Comparison of ENCODE assay signal across 8 cellular contexts in genomic region chr10:101214446-101215396, GRCh38. TPM values are rescaled to one million over a fixed set of nuclear protein-coding genes. Genes with fewer than 3 reads are reported as not detected.
DNase-seq lines count a peak whose midpoint lies in the region; ATAC-seq, FAIRE-seq and TF ChIP-seq lines count a peak whose summit lies in the region.

No MANE protein-coding gene starts in this region.

- no peaks in the 10 kb centered on the region for H3K36me3 Mint-ChIP-seq in endothelial cell (ENCODE audit: low read depth, unreplicated experiment)
- no peaks in the 10 kb centered on the region for H3K36me3 Mint-ChIP-seq in natural killer cell treated with Interleukin-12 subunit alpha and Interleukin-12 subunit beta and Interleukin-15 and Interleukin-18, amount 100 ng/mL, for 72 hours

- peak; percentile 78 for TF ChIP-seq CTCF in D721Med (IDR thresholded peaks at IDR 0.05; ENCODE audit: insufficient read depth, missing control alignments)
- TF ChIP-seq CTCF in endothelial cell (IDR thresholded peaks at IDR 0.05; ENCODE audit: unreplicated experiment) = peak; percentile 93

- peaks cover 20% of the 10 kb centered on the region for H3K27me3 Mint-ChIP-seq in endothelial cell (ENCODE audit: unreplicated experiment)
- peaks cover 41 to 53% of the 10 kb centered on the region in 2 donors for H3K27me3 Mint-ChIP-seq in natural killer cell treated with Interleukin-12 subunit alpha and Interleukin-12 subunit beta and Interleukin-15 and Interleukin-18, amount 100 ng/mL, for 72 hours

- H3K4me1 Mint-ChIP-seq in endothelial cell (ENCODE audit: unreplicated experiment) = peaks cover 14% of the 10 kb centered on the region
- H3K4me1 Mint-ChIP-seq in natural killer cell treated with Interleukin-12 subunit alpha and Interleukin-12 subunit beta and Interleukin-15 and Interleukin-18, amount 100 ng/mL, for 72 hours (ENCODE audit: low read depth in 2 of 2) = peaks cover 18 to 21% of the 10 kb centered on the region in 2 donors

- FAIRE-seq in D721Med (lab: Jason Lieb, UNC) = no peak

- DNase-seq in D721Med (ENCODE audit: insufficient read length, low spot score) (no peak), NCI-H82 treated with DMSO at 0.1 percent for 48 hours (lab: John Stamatoyannopoulos, UW; ENCODE audit: unreplicated experiment) (peak; percentile 48), endothelial cell (ENCODE audit: low spot score) (peak; percentile 77)
- peak; percentile 30 for DNase-seq in activated CD8-positive, alpha-beta memory T cell treated with anti-CD3 and anti-CD28 coated beads, Interleukin-2, amount 50 U/mL, for 1 hour (ENCODE audit: extremely low read depth)
- DNase-seq in natural killer cell treated with Interleukin-12 subunit alpha and Interleukin-12 subunit beta and Interleukin-15 and Interleukin-18, amount 100 ng/mL, for 72 hours (ENCODE audit: low spot score) = peak; percentile 77
- peak; percentile 86 for DNase-seq in stimulated activated naive CD8-positive, alpha-beta T cell treated with anti-CD3 and anti-CD28 coated beads, Interleukin-15, Interleukin-2, amounts not matched to agents 100 U/mL and 50 U/mL, for 24 hours

- no peak overlapping the region for H3K4me3 Mint-ChIP-seq in endothelial cell (ENCODE audit: unreplicated experiment)
- peak overlapping the region; percentile 70 for H3K4me3 Mint-ChIP-seq in natural killer cell treated with Interleukin-12 subunit alpha and Interleukin-12 subunit beta and Interleukin-15 and Interleukin-18, amount 100 ng/mL, for 72 hours

- H3K9me3 Mint-ChIP-seq in endothelial cell (ENCODE audit: unreplicated experiment) = no peaks in the 10 kb centered on the region
- H3K9me3 Mint-ChIP-seq in natural killer cell treated with Interleukin-12 subunit alpha and Interleukin-12 subunit beta and Interleukin-15 and Interleukin-18, amount 100 ng/mL, for 72 hours = no peaks in the 10 kb centered on the region

- peak; percentile 66 for ATAC-seq in HG02571 (IDR thresholded peaks at IDR 0.05; ENCODE audit: unreplicated experiment)
- ATAC-seq in natural killer cell treated with Interleukin-12 subunit alpha and Interleukin-12 subunit beta and Interleukin-15 and Interleukin-18, amount 100 ng/mL, for 72 hours = peak; percentile 75 to 85
- ATAC-seq in stimulated activated naive CD8-positive, alpha-beta T cell treated with anti-CD3 and anti-CD28 coated beads, Interleukin-15, Interleukin-2, amounts not matched to agents 100 U/mL and 50 U/mL, for 24 hours = peak; percentile 81
- ATAC-seq in GM19397 (IDR thresholded peaks at IDR 0.05; ENCODE audit: unreplicated experiment) = no peak

- H3K27ac Mint-ChIP-seq in endothelial cell (ENCODE audit: unreplicated experiment) = no peak overlapping the region
- peak overlapping the region in 1 of 2 donors; percentile 63 for H3K27ac Mint-ChIP-seq in natural killer cell treated with Interleukin-12 subunit alpha and Interleukin-12 subunit beta and Interleukin-15 and Interleukin-18, amount 100 ng/mL, for 72 hours

RNA-seq across cellular contexts. Expression of gene LBX1, which starts 14.5 kb away (rescaled TPM):
- total RNA-seq in endothelial cell (ENCODE audit: unreplicated experiment) = not detected
- not detected for total RNA-seq in natural killer cell treated with Interleukin-12 subunit alpha and Interleukin-12 subunit beta and Interleukin-15 and Interleukin-18, amount 100 ng/mL, for 72 hours
